Comparison of ENCODE assay signal across 8 cellular contexts in the genomic region with DNA sequence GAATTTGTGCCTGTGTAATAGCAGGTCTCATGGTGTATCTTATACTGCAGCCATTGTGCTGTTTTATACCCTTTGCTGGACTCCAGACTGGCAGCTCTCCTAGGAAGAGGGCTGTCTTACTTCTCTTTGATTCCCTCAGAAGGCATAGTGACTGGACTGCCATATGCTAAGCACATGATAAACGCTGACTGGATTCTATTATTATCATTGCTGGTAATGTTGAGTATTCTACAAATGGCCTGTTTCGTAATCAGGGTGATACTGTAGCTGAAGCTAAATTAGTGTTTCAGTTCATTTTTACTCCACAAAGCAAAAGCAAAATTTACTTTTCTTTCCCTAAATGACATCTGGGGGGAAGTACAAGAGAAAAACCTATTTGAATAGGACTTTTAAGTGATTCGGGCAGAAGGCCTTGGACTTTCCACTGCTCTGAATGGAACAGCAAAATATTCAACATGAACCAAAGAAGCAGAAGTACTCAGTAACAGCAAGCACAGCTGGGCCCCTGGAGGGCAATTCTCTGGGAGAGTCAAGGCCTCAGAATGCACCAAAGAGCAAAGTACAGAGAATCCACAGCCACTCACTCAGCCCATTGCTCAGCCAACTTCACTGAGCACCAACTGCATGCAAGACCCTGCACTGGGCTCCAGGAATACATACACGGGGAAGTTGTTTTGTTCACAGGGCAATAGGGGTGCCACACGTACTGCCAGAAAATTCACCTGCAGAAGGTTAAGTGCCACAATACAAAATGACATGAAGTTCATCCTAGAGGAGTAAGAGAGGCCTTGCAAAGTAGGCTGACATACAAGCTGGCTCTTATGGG. TPM values are rescaled to one million over a fixed set of nuclear protein-coding genes. Genes with fewer than 3 reads are reported as not detected.
DNase-seq lines count a peak whose midpoint lies in the region; ATAC-seq and TF ChIP-seq lines count a peak whose summit lies in the region.

No MANE protein-coding gene starts in this region.

- no peaks in the 10 kb centered on the region for H3K9me3 ChIP-seq in stomach

- no peaks in the 10 kb centered on the region for H3K36me3 Mint-ChIP-seq in activated CD4-positive, alpha-beta T cell treated with anti-CD3 and anti-CD28 coated beads for 36 hours (ENCODE audit: low read depth)

- whole genome bisulfite sequencing in stomach, 5 donors: 67 to 79% (median 78%) methylated on average over 5 of the region's 5 CpGs

- H3K27me3 Mint-ChIP-seq in activated CD4-positive, alpha-beta T cell treated with anti-CD3 and anti-CD28 coated beads for 36 hours: no peaks in the 10 kb centered on the region

- TF ChIP-seq EP300 in stomach (IDR thresholded peaks at IDR 0.05): no peak

- peak; percentile 39 for DNase-seq in activated CD4-positive, alpha-beta T cell treated with anti-CD3 and anti-CD28 coated beads for 36 hours
- DNase-seq in activated CD4-positive, alpha-beta T cell treated with anti-CD3 and anti-CD28 coated beads for 4 hours: no peak
- DNase-seq in NOMO-1 treated with dmso at 0.1 percent for 144 hours (lab: John Stamatoyannopoulos, UW; ENCODE audit: unreplicated experiment): peak; percentile 79
- peak; percentile 77 for DNase-seq in fibroblast of villous mesenchyme (ENCODE audit: low read depth)
- no peak for DNase-seq in stomach
- no peak for DNase-seq in T1000 (lab: John Stamatoyannopoulos, UW)
- no peak for DNase-seq in NCI-H774 (lab: John Stamatoyannopoulos, UW)

- TF ChIP-seq POLR2A in stomach (IDR thresholded peaks at IDR 0.05): no peak

- no peak for TF ChIP-seq CTCF in fibroblast of villous mesenchyme (IDR thresholded peaks at IDR 0.05; ENCODE audit: insufficient read depth, low read depth, low read length)
- TF ChIP-seq CTCF in stomach (IDR thresholded peaks at IDR 0.05): no peak

- no peaks in the 10 kb centered on the region for H3K9me3 Mint-ChIP-seq in activated CD4-positive, alpha-beta T cell treated with anti-CD3 and anti-CD28 coated beads for 36 hours (ENCODE audit: low read depth)

- peak overlapping the region; percentile 93 for H3K27ac Mint-ChIP-seq in activated CD4-positive, alpha-beta T cell treated with anti-CD3 and anti-CD28 coated beads for 36 hours

- POLR2A ChIA-PET in activated CD4-positive, alpha-beta T cell treated with anti-CD3 and anti-CD28 coated beads for 36 hours (lab: Charles Lee): interaction anchor here (1.5 to 3.3 kb wide), 2 partner anchors 11 to 81 kb away, joined by 5 to 19 read pairs; no protein-coding TSS in a partner anchor

- peaks cover 38% of the 10 kb centered on the region for H3K4me1 Mint-ChIP-seq in activated CD4-positive, alpha-beta T cell treated with anti-CD3 and anti-CD28 coated beads for 36 hours

- H3K27me3 ChIP-seq in stomach: no peaks in the 10 kb centered on the region

- CTCF ChIA-PET in activated CD4-positive, alpha-beta T cell treated with anti-CD3 and anti-CD28 coated beads for 36 hours (lab: Charles Lee): interaction anchor here (0.7 to 1.9 kb wide), 7 partner anchors 8 to 797 kb away, joined by 3 to 7 read pairs (median 5); a partner anchor contains a TSS

- no peak overlapping the region for H3K4me3 ChIP-seq in fibroblast of villous mesenchyme (ENCODE audit: low read depth, low read length)
- no peak overlapping the region for H3K4me3 ChIP-seq in stomach

- peak overlapping the region; percentile 12 for H3K4me3 Mint-ChIP-seq in activated CD4-positive, alpha-beta T cell treated with anti-CD3 and anti-CD28 coated beads for 36 hours

- H3K4me1 ChIP-seq in stomach: peaks cover 0 to 9% (median 0%) of the 10 kb centered on the region in 4 donors

- intact Hi-C loops in activated CD4-positive, alpha-beta T cell treated with anti-CD3 and anti-CD28 coated beads for 36 hours (cut with DNase I, micrococcal nuclease): loop anchor here in 1 of 2 experiments (1.0 kb wide), 1 partner anchor 8 kb away; a partner anchor contains a TSS
- intact Hi-C loops in stomach (cut with DNase I; ENCODE audit: low total_unique reads): no loop called here

- H3K27ac ChIP-seq in stomach: peak overlapping the region in 4 of 5 donors; percentile 22 to 77 (median 56)

- H3K36me3 ChIP-seq in stomach: no peaks in the 10 kb centered on the region

- ATAC-seq in activated CD4-positive, alpha-beta T cell treated with anti-CD3 and anti-CD28 coated beads for 36 hours: peak; percentile 76
- peak; percentile 78 for ATAC-seq in HG02798 (IDR thresholded peaks at IDR 0.05; ENCODE audit: poor library complexity, unreplicated experiment)

RNA-seq across cellular contexts. Expression of a gene that starts 7.9 kb away (rescaled TPM):
- 100 to 1,000 TPM in 1 of 2 experiments, 10 to 100 TPM in 1; 82.2 to 103 TPM for total RNA-seq in activated CD4-positive, alpha-beta T cell treated with anti-CD3 and anti-CD28 coated beads for 36 hours
- total RNA-seq in fibroblast of villous mesenchyme (not detected in 2 replicates), stomach (10 to 100 TPM in 1 of 5 donors, 1 to 10 TPM in 1, under 1 TPM in 1, not detected in 2; 0.87 to 12.5 (median 2.8) TPM)
- 10 to 100 TPM in 1 of 3 donors, 1 to 10 TPM in 2; 3.8 to 29.4 (median 4.4) TPM for polyA plus RNA-seq in stomach

Comparison
In these comparisons a context has a peak if more than half of its experiments do, and no peak if none do; other contexts are left out.
1. DNase-seq: peak in activated CD4-positive, alpha-beta T cell treated with anti-CD3 and anti-CD28 coated beads for 36 hours (single experiment), NOMO-1 treated with dmso at 0.1 percent for 144 hours (single experiment) and fibroblast of villous mesenchyme (single experiment); none in activated CD4-positive, alpha-beta T cell treated with anti-CD3 and anti-CD28 coated beads for 4 hours (0 of 2), stomach (single experiment), T1000 (single experiment) and NCI-H774 (single experiment).
2. RNA of a gene that starts 7.9 kb away (total RNA-seq): 82.2 to 103 TPM in activated CD4-positive, alpha-beta T cell treated with anti-CD3 and anti-CD28 coated beads for 36 hours; 0.87 to 12.5 TPM in stomach and not detected in fibroblast of villous mesenchyme; every median in the first group is over 4 times any median in the second.